8 cellular contexts compared by ENCODE assay signal in the genomic region with DNA sequence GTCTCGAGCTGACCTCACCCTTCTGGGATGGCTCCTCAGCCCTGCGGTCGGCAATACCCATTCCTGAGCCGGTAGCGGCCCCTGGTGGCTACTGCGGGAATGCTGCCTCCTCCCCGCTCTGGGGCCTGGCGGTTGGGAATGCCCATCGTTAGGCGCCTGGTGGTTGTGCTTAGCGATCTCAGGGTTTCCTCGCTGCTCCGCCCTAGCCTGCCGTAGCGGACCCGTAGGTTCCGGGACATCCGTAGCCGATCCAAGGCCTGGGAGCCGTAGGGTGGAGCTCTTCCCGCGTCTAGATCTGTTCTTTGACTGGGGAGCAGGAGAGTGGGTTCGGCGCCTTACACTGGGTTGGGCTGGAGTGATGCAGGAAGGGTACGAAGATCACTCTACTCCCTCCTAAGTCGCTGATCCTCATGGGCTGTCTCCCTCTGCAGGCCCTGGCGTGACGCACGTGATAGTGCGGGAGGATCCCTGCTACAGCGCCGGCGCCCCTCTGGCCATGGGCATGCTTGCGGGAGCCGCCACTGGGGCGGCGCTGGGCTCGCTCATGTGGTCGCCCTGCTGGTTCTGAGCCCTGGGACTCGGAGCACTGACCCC. TPM values are rescaled to one million over a fixed set of nuclear protein-coding genes. Genes with fewer than 3 reads are reported as not detected.
A peak's percentile ranks its signal among the peaks of the same experiment; 100 is the strongest.
DNase-seq lines count a peak whose midpoint lies in the region; TF ChIP-seq lines count a peak whose summit lies in the region.

No MANE protein-coding gene starts in this region.

- H3K36me3 ChIP-seq in GM23248 (ENCODE audit: low read depth) (no peaks in the 10 kb centered on the region), ascending aorta (no peaks in the 10 kb centered on the region), rectal smooth muscle tissue (ENCODE audit: control insufficient read depth, insufficient read depth, low read length) (no peaks in the 10 kb centered on the region), uterus (no peaks in the 10 kb centered on the region)

- H3F3A ChIP-seq in GM23248 (ENCODE audit: insufficient read depth) = 0 out of 2 replicates have a peak, but pooled peaks cover 3% of the 10 kb centered on the region

- H3K27me3 ChIP-seq in GM23248 (replicated peaks; ENCODE audit: insufficient read depth) (no peaks in the 10 kb centered on the region), ascending aorta (no peaks in the 10 kb centered on the region), rectal smooth muscle tissue (ENCODE audit: control insufficient read depth, insufficient read depth, low read length) (no peaks in the 10 kb centered on the region), uterus (no peaks in the 10 kb centered on the region)

- in situ Hi-C loops in GM23248 (cut with MboI) = no loop called here

- H4K20me1 ChIP-seq in GM23248 (ENCODE audit: insufficient read depth) = no peaks in the 10 kb centered on the region

- H3K4me1 ChIP-seq in GM23248 (ENCODE audit: insufficient read depth) (no peaks in the 10 kb centered on the region), ascending aorta (peaks cover 0 to 8% of the 10 kb centered on the region in 2 donors), rectal smooth muscle tissue (ENCODE audit: control insufficient read depth, insufficient read depth, low read length) (peaks cover 5% of the 10 kb centered on the region), uterus (no peaks in the 10 kb centered on the region)

- TF ChIP-seq POLR2A in uterus (IDR thresholded peaks at IDR 0.05) = peak in 1 of 2 donors; percentile 23

- H3K4me3 ChIP-seq in GM23248 (peak overlapping the region; percentile 67), ascending aorta (peak overlapping the region; percentile 29 to 58), rectal smooth muscle tissue (ENCODE audit: low read length) (peak overlapping the region; percentile 52), uterus (peak overlapping the region; percentile 15 to 28)

- TF ChIP-seq CTCF in ascending aorta (IDR thresholded peaks at IDR 0.05) (peak; percentile 94 to 97 (median 96)), uterus (IDR thresholded peaks at IDR 0.05) (peak; percentile 96 to 99 (median 98))

- intact Hi-C loops in ascending aorta (cut with DNase I) = loop anchor here (1.0 to 2.0 kb wide), 3 partner anchors 36 to 310 kb away; no protein-coding TSS in a partner anchor
- intact Hi-C loops in uterus (cut with DNase I; ENCODE audit: low total_unique reads) = no loop called here

- peak overlapping the region; percentile 40 for H3K27ac ChIP-seq in GM23248
- H3K27ac ChIP-seq in ascending aorta = no peak overlapping the region
- H3K27ac ChIP-seq in rectal smooth muscle tissue (ENCODE audit: low read depth, low read length) = no peak overlapping the region
- peak overlapping the region; percentile 30 to 38 for H3K27ac ChIP-seq in uterus

- H3K4me2 ChIP-seq in GM23248 (ENCODE audit: unreplicated experiment) = peak overlapping the region; percentile 99

- no peaks in the 10 kb centered on the region for H3K79me2 ChIP-seq in GM23248 (ENCODE audit: insufficient read depth)

- no peaks in the 10 kb centered on the region for H3K9me2 ChIP-seq in GM23248 (ENCODE audit: insufficient read depth)

- 2 to 5% methylated on average over 40 of the region's 40 CpGs for WGBS in GM23248 (ENCODE audit: low coverage in 1 of 2, low lambda C conversion rate in 2 of 2, missing lambda C conversion rate in 2 of 2), 2 experiments

- no peaks in the 10 kb centered on the region for H3K9me3 ChIP-seq in GM23248 (ENCODE audit: low read depth)
- H3K9me3 ChIP-seq in ascending aorta = no peaks in the 10 kb centered on the region
- H3K9me3 ChIP-seq in uterus = no peaks in the 10 kb centered on the region

- H2AFZ ChIP-seq in GM23248 = peak overlapping the region; percentile 90

- H3K9ac ChIP-seq in GM23248 (peak overlapping the region; percentile 76), rectal smooth muscle tissue (ENCODE audit: low read length) (no peak overlapping the region)

- DNase-seq in COR-L47 (lab: John Stamatoyannopoulos, UW) (peak; percentile 69), GM23248 (peak; percentile 92), NCI-H1092 treated with DMSO at 0.1 percent for 48 hours (lab: John Stamatoyannopoulos, UW) (peak; percentile 71), T-helper 22 cell (ENCODE audit: low read depth) (peak; percentile 54), ascending aorta (ENCODE audit: low spot score in 2 of 2) (peak; percentile 51 to 94), hepatic stellate cell (ENCODE audit: low spot score) (peak; percentile 98), uterus (peak; percentile 88 to 93)

RNA-seq across cellular contexts. Expression of a gene that starts 14.8 kb away (rescaled TPM):
- total RNA-seq in GM23248 (2014; rRNA removed; shearing (Covaris generic)) = not detected in 2 replicates
- not detected in 2 replicates for polyA plus RNA-seq in GM23248 (2016; fragmentation: Nextera tagmentation; extraction: Ambion mirVana)
- 3.5 TPM for total RNA-seq in ascending aorta
- 1 to 10 TPM in 3 of 4 donors, not detected in 1; 5.6 to 7.5 (median 6.9) TPM for total RNA-seq in uterus

Comparison
In these comparisons a context has a peak if more than half of its experiments do, and no peak if none do; other contexts are left out.
1. H3K27ac ChIP-seq: peak in GM23248 (single experiment) and uterus (2 of 2); none in ascending aorta (0 of 2) and rectal smooth muscle tissue (single experiment).
2. Peak in every context shown above with its lines, with median percentiles within 50 percentile points of each other: DNase-seq and H3K4me3 ChIP-seq.